Comparison of ENCODE assay signal across 32 cellular contexts in genomic region chr18:24403076-24403475, GRCh38. TPM values are rescaled to one million over a fixed set of nuclear protein-coding genes. Genes with fewer than 3 reads are reported as not detected.
A peak's percentile ranks its signal among the peaks of the same experiment; 100 is the strongest.
DNase-seq lines count a peak whose midpoint lies in the region; ATAC-seq and TF ChIP-seq lines count a peak whose summit lies in the region.
"Had no signal": no experiment of that assay in that cellular context is flagged by ENCODE, and none has a peak within 500 bp of the region (broad histone marks: within the 10 kb centered on the region; RNA-seq: fewer than 3 reads in every experiment).

No MANE protein-coding gene starts in this region.

- H3K4me3 ChIP-seq in HEK293 (ENCODE audit: low read depth, low read length) (no peak overlapping the region), mesendoderm (ENCODE audit: low read length) (no peak overlapping the region), transverse colon (no peak overlapping the region)
- H3K4me3 ChIP-seq: A549; BLaER1; BLaER1 treated with 17β-estradiol and CSF1 and Interleukin-3, amounts not matched to agents 10 nM and 100 nM had no signal

- H2BK5ac ChIP-seq in mesendoderm (ENCODE audit: low read length): no peak overlapping the region

- ATAC-seq in HG02678 (IDR thresholded peaks at IDR 0.05; ENCODE audit: unreplicated experiment) (no peak), GM19351 (IDR thresholded peaks at IDR 0.05; ENCODE audit: unreplicated experiment) (no peak)
- ATAC-seq: A549; CD8-positive, alpha-beta T cell had no signal

- intact Hi-C loops in transverse colon (cut with DNase I; ENCODE audit: low total_unique reads): no loop called here

- H3K4me1 ChIP-seq in HEK293 (ENCODE audit: control insufficient read depth, insufficient read depth, low read length): peaks cover 2% of the 10 kb centered on the region
- no peaks in the 10 kb centered on the region for H3K4me1 ChIP-seq in mesendoderm (ENCODE audit: control insufficient read depth, low read depth, low read length)
- H3K4me1 ChIP-seq in transverse colon: peaks cover 0 to 7% (median 4%) of the 10 kb centered on the region in 4 donors
- H3K4me1 ChIP-seq: BE2C had no signal

- no peak overlapping the region for H2BK120ac ChIP-seq in mesendoderm (ENCODE audit: low read depth, low read length)

- H3K79me1 ChIP-seq in mesendoderm (ENCODE audit: low read length): no peaks in the 10 kb centered on the region

- no peaks in the 10 kb centered on the region for H3K27me3 ChIP-seq in mesendoderm (ENCODE audit: insufficient read depth, low read length, poor library complexity)
- H3K27me3 ChIP-seq in transverse colon: no peaks in the 10 kb centered on the region
- H3K27me3 ChIP-seq: BE2C; BLaER1; BLaER1 treated with 17β-estradiol and CSF1 and Interleukin-3, amounts not matched to agents 10 nM and 100 nM had no signal

- H3K27ac ChIP-seq in HEK293 (ENCODE audit: extremely low read depth, low read depth, low read length): no peak overlapping the region
- H3K27ac ChIP-seq in mesendoderm (ENCODE audit: low read depth, low read length): no peak overlapping the region
- H3K27ac ChIP-seq in transverse colon: no peak overlapping the region
- H3K27ac ChIP-seq: 22Rv1; A549; BLaER1; BLaER1 treated with 17β-estradiol and CSF1 and Interleukin-3, amounts not matched to agents 10 nM and 100 nM; C4-2B had no signal

- TF ChIP-seq POLR2A in transverse colon (IDR thresholded peaks at IDR 0.05): no peak

- H3K4me2 ChIP-seq in mesendoderm (ENCODE audit: low read length): no peak overlapping the region
- H3K4me2 ChIP-seq: A549; BLaER1; BLaER1 treated with 17β-estradiol and CSF1 and Interleukin-3, amounts not matched to agents 10 nM and 100 nM had no signal

- POLR2A ChIA-PET in HEK293 (lab: Yijun Ruan, JAX): no interaction called here

- WGBS in mesendoderm (ENCODE audit: extremely low coverage, insufficient coverage, low lambda C conversion rate): no CpG with 5 or more reads among the region's 5 CpGs
- WGBS in transverse colon (ENCODE audit: low coverage in 1 of 2), 2 donors: 90% methylated on average over 5 of the region's 5 CpGs; no CpG with 5 or more reads in 1 of the 2 donors

- no peak overlapping the region for H4K5ac ChIP-seq in mesendoderm (ENCODE audit: low read length)

- no peak overlapping the region for H3K18ac ChIP-seq in mesendoderm (ENCODE audit: low read length)

- in situ Hi-C loops in transverse colon (cut with MboI; ENCODE audit: low pct_ligation_motif_present in 1 of 4, low pct_unique_long_range_greater_than_20kb in 1 of 4, low sequenced_read_pairs in 3 of 4): no loop called here

- H3K9ac ChIP-seq in mesendoderm (ENCODE audit: low read length): no peak overlapping the region
- H3K9ac ChIP-seq: BLaER1; BLaER1 treated with 17β-estradiol and CSF1 and Interleukin-3, amounts not matched to agents 10 nM and 100 nM had no signal

- no peaks in the 10 kb centered on the region for H3K36me3 ChIP-seq in HEK293 (ENCODE audit: control insufficient read depth in 2 of 2, insufficient read depth in 1 of 2, low read length in 2 of 2)
- no peaks in the 10 kb centered on the region for H3K36me3 ChIP-seq in mesendoderm (ENCODE audit: control insufficient read depth, insufficient read depth, low read length)
- no peaks in the 10 kb centered on the region for H3K36me3 ChIP-seq in transverse colon
- H3K36me3 ChIP-seq: BE2C; BLaER1; BLaER1 treated with 17β-estradiol and CSF1 and Interleukin-3, amounts not matched to agents 10 nM and 100 nM had no signal

- H2BK15ac ChIP-seq in mesendoderm (replicated peaks; ENCODE audit: low read depth): no peak overlapping the region

- no peak overlapping the region for H3K23ac ChIP-seq in mesendoderm (ENCODE audit: low read length)

- DNase-seq in ELF-1 (ENCODE audit: low read depth, low spot score) (peak; percentile 47), mesendoderm (peak; percentile 22), transverse colon (no peak)
- DNase-seq: 8988T; ACHN; Caco-2; Calu3; CD4-positive, alpha-beta memory T cell; CD4-positive, alpha-beta T cell; CD4-positive, CD25-positive, alpha-beta regulatory T cell; CD8-positive, alpha-beta memory T cell; COR-L47; DMS 273 treated with DMSO at 0.1 percent for 48 hours; DMS153; DMS53; DMS79; DMS79 treated with DMSO at 0.1 percent for 48 hours; DND-41; EL had no signal

- CTCF ChIA-PET in HEK293 (lab: Yijun Ruan, JAX): interaction anchor here (0.8 to 1.4 kb wide), 3 partner anchors 11 to 227 kb away, joined by 4 to 5 read pairs (median 4); no protein-coding TSS in a partner anchor

- H3K9me3 ChIP-seq in HEK293 (ENCODE audit: control insufficient read depth, insufficient read depth, low read depth, low read length): no peaks in the 10 kb centered on the region
- H3K9me3 ChIP-seq in transverse colon: no peaks in the 10 kb centered on the region
- H3K9me3 ChIP-seq: A549; BE2C; BLaER1; BLaER1 treated with 17β-estradiol and CSF1 and Interleukin-3, amounts not matched to agents 10 nM and 100 nM; Caco-2 had no signal

- H3K56ac ChIP-seq in mesendoderm (ENCODE audit: low read length): no peak overlapping the region

- no peaks in the 10 kb centered on the region for H3K79me2 ChIP-seq in mesendoderm (ENCODE audit: control insufficient read depth, insufficient read depth, low read length)

- H4K8ac ChIP-seq in mesendoderm (ENCODE audit: low read depth, low read length): no peak overlapping the region

- TF ChIP-seq CTCF in HEK293 (tag by site-specific recombination; IDR thresholded peaks at IDR 0.05): no peak
- no peak for TF ChIP-seq CTCF in transverse colon (IDR thresholded peaks at IDR 0.05)

- no peak overlapping the region for H2AK5ac ChIP-seq in mesendoderm (ENCODE audit: low read length)

- no peak for TF ChIP-seq EP300 in transverse colon (IDR thresholded peaks at IDR 0.05; ENCODE audit: low read depth)

- no peak overlapping the region for H3K4ac ChIP-seq in mesendoderm (ENCODE audit: low read depth, low read length)

TF ChIP-seq in HEK293, 187 proteins besides CTCF, POLR2A, EP300 and RAD21:
- TF ChIP-seq ZNF561 (tag by site-specific recombination; IDR thresholded peaks at IDR 0.05; ENCODE audit: borderline replicate concordance) (no peak), ZNF449 (tag by site-specific recombination; IDR thresholded peaks at IDR 0.05) (peak; percentile 92), SP2 (tag by site-specific recombination; IDR thresholded peaks at IDR 0.05) (no peak)

RNA-seq across cellular contexts. Expression of gene OSBPL1A, which starts 5.5 kb away (rescaled TPM):
- polyA plus RNA-seq in mesendoderm (2013, experiment 1 of 2): 32.9 TPM
- polyA plus RNA-seq in mesendoderm (2013, experiment 2 of 2): 32.4 TPM
- total RNA-seq in transverse colon: 10 to 100 TPM; 16.1 to 80.0 (median 61.4) TPM

RNA-seq across cellular contexts. Expression of gene IMPACT, which starts 23.4 kb away (rescaled TPM):
- polyA plus RNA-seq in mesendoderm (2013, experiment 1 of 2): 38.5 TPM
- 39.2 TPM for polyA plus RNA-seq in mesendoderm (2013, experiment 2 of 2)
- 10 to 100 TPM; 12.4 to 18.0 (median 16.5) TPM for total RNA-seq in transverse colon

RNA-seq across cellular contexts. Expression of gene HRH4, which starts 57.4 kb away (rescaled TPM):
- polyA plus RNA-seq in mesendoderm (2013, experiment 1 of 2): 0.04 TPM
- polyA plus RNA-seq in mesendoderm (2013, experiment 2 of 2): 0.04 TPM
- total RNA-seq in transverse colon: not detected
- total RNA-seq: A172; Caco-2; CD8-positive, alpha-beta memory T cell; CD8-positive, alpha-beta T cell; Daoy had no signal
- polyA plus RNA-seq: BJ; CD8-positive, alpha-beta memory T cell had no signal
